In the genomic region with DNA sequence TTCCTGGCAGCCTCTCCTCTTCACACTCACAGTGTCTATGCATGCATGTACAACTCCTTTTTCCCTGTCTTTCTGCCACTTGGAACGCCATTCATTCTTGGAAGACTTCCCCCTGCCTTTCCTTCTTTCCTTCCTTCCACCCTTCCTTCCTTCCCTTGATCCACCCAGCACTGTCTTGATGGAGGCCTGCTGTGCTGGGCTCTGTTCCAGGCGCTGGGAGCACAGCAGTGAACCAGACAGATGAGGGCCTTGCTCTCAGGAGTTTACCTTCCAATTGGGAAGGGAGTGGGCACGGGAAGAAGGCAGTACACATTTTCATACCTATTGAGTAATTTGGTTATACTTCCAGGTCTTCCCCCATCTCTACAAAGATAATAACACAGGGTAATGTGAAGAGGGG, we compare ENCODE assay signal across 1 cellular context.
TF ChIP-seq lines count a peak whose summit lies in the region.

No MANE protein-coding gene starts in this region.

TF ChIP-seq in IMR-90, 13 proteins besides CTCF, POLR2A, EP300 and RAD21:
- TF ChIP-seq MXI1 (IDR thresholded peaks at IDR 0.05; ENCODE audit: borderline replicate concordance, low read depth, low read length): no peak
- no peak for TF ChIP-seq BHLHE40 (IDR thresholded peaks at IDR 0.05; ENCODE audit: low read depth, low read length)
- no peak for TF ChIP-seq SMC3 (IDR thresholded peaks at IDR 0.05; ENCODE audit: low read depth, low read length)
- no peak for TF ChIP-seq FOS (IDR thresholded peaks at IDR 0.05; ENCODE audit: low read depth, low read length)
- TF ChIP-seq, protein P1, sequence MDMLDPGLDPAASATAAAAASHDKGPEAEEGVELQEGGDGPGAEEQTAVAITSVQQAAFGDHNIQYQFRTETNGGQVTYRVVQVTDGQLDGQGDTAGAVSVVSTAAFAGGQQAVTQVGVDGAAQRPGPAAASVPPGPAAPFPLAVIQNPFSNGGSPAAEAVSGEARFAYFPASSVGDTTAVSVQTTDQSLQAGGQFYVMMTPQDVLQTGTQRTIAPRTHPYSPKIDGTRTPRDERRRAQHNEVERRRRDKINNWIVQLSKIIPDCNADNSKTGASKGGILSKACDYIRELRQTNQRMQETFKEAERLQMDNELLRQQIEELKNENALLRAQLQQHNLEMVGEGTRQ (IDR thresholded peaks at IDR 0.05; ENCODE audit: low read depth, low read length): no peak
- TF ChIP-seq CEBPB (IDR thresholded peaks at IDR 0.05; ENCODE audit: low read depth, low read length): no peak
- no peak for TF ChIP-seq MAFK (IDR thresholded peaks at IDR 0.05; ENCODE audit: low read depth, low read length)
- TF ChIP-seq MAZ (IDR thresholded peaks at IDR 0.05; ENCODE audit: borderline replicate concordance, low read depth, low read length): no peak
- TF ChIP-seq, protein P2, sequence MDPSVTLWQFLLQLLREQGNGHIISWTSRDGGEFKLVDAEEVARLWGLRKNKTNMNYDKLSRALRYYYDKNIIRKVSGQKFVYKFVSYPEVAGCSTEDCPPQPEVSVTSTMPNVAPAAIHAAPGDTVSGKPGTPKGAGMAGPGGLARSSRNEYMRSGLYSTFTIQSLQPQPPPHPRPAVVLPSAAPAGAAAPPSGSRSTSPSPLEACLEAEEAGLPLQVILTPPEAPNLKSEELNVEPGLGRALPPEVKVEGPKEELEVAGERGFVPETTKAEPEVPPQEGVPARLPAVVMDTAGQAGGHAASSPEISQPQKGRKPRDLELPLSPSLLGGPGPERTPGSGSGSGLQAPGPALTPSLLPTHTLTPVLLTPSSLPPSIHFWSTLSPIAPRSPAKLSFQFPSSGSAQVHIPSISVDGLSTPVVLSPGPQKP (IDR thresholded peaks at IDR 0.05; ENCODE audit: borderline replicate concordance, low read depth, low read length): no peak
TF ChIP-seq in IMR-90: peak in this region for 0.
